ENCODE assay signal across 8 cellular contexts in genomic region chr4:156968479-156968984, GRCh38. TPM values are rescaled to one million over a fixed set of nuclear protein-coding genes. Genes with fewer than 3 reads are reported as not detected.
DNase-seq lines count a peak whose midpoint lies in the region; TF ChIP-seq lines count a peak whose summit lies in the region.

No MANE protein-coding gene starts in this region.

- in situ Hi-C loops in HAP-1 (cut with MboI; ENCODE audit: low sequenced_read_pairs), result loop anchor here (25.0 kb wide), 1 partner anchor 281 kb away; no protein-coding TSS in a partner anchor

- no peak overlapping the region for H3K27ac Mint-ChIP-seq in nephron progenitor cell

- no peaks in the 10 kb centered on the region for H3K9me3 Mint-ChIP-seq in nephron progenitor cell

- H3K36me3 Mint-ChIP-seq in nephron progenitor cell (ENCODE audit: low read depth), result peaks cover 3% of the 10 kb centered on the region

- peaks cover 25% of the 10 kb centered on the region for H3K4me1 ChIP-seq in HAP-1

- TF ChIP-seq CTCF in fibroblast of mammary gland (conservative IDR thresholded peaks at IDR 0.05; ENCODE audit: control insufficient read depth, insufficient read depth, low read depth, low read length) (peak; percentile 88), nephron progenitor cell (IDR thresholded peaks at IDR 0.05) (peak; percentile 84)

- DNase-seq in activated CD4-positive, alpha-beta T cell treated with anti-CD3 and anti-CD28 coated beads for 48 hours, result peak; percentile 49
- no peak for DNase-seq in activated CD4-positive, alpha-beta T cell treated with anti-CD3 and anti-CD28 coated beads, Interleukin-2, amount 50 U/mL, for 4 hours
- DNase-seq in HAP-1 (ENCODE audit: low spot score in 2 of 2) (peak; percentile 84 to 88), MG63 (peak; percentile 43), SKM-1 treated with dmso at 0.1 percent for 144 hours (lab: John Stamatoyannopoulos, UW; ENCODE audit: unreplicated experiment) (peak; percentile 94), fibroblast of mammary gland (ENCODE audit: low read depth) (peak; percentile 85), nephron progenitor cell (peak; percentile 73)
- no peak for DNase-seq in activated CD8-positive, alpha-beta memory T cell treated with anti-CD3 and anti-CD28 coated beads, Interleukin-2, amount 50 U/mL, for 4 hours

- H3K27me3 Mint-ChIP-seq in nephron progenitor cell (ENCODE audit: low read depth, poor library complexity), result peaks cover 11% of the 10 kb centered on the region

- peak overlapping the region; percentile 61 for H3K4me3 ChIP-seq in HAP-1
- peak overlapping the region; percentile 75 for H3K4me3 ChIP-seq in MG63
- H3K4me3 ChIP-seq in fibroblast of mammary gland (ENCODE audit: control insufficient read depth, low read depth, low read length), result peak overlapping the region; percentile 83

- peak overlapping the region; percentile 94 for H3K4me3 Mint-ChIP-seq in nephron progenitor cell

- no peaks in the 10 kb centered on the region for H3K36me3 ChIP-seq in HAP-1 (replicated peaks)
- peaks cover 10% of the 10 kb centered on the region; the same call in 1 of the 2 replicates for H3K36me3 ChIP-seq in MG63

- H3K9me3 ChIP-seq in HAP-1, result no peaks in the 10 kb centered on the region
- no peaks in the 10 kb centered on the region for H3K9me3 ChIP-seq in MG63

- H3K4me1 Mint-ChIP-seq in nephron progenitor cell, result peaks cover 66% of the 10 kb centered on the region

- H3K27me3 ChIP-seq in HAP-1 (ENCODE audit: low read depth), result no peaks in the 10 kb centered on the region
- no peaks in the 10 kb centered on the region for H3K27me3 ChIP-seq in MG63

RNA-seq across cellular contexts. Expression of gene PDGFC, which starts 3.1 kb away (rescaled TPM):
- total RNA-seq in MG63 (2014; rRNA removed; shearing (Covaris generic); ENCODE audit: low replicate concordance), result 28.4 and 30.3 TPM in 2 replicates

Comparison
In these comparisons a context has a peak if more than half of its experiments do, and no peak if none do; other contexts are left out.
1. DNase-seq: peak in activated CD4-positive, alpha-beta T cell treated with anti-CD3 and anti-CD28 coated beads for 48 hours (single experiment), HAP-1 (2 of 2), MG63 (single experiment), SKM-1 treated with dmso at 0.1 percent for 144 hours (single experiment), fibroblast of mammary gland (single experiment) and nephron progenitor cell (single experiment); none in activated CD4-positive, alpha-beta T cell treated with anti-CD3 and anti-CD28 coated beads, Interleukin-2, amount 50 U/mL, for 4 hours (0 of 2) and activated CD8-positive, alpha-beta memory T cell treated with anti-CD3 and anti-CD28 coated beads, Interleukin-2, amount 50 U/mL, for 4 hours (single experiment).
2. Peak in every context shown above with its lines, with median percentiles within 50 percentile points of each other: H3K4me3 ChIP-seq.